In genomic region chr1:86507935-86508582, GRCh38 we compare ENCODE assay signal across 8 cellular contexts. TPM values are rescaled to one million over a fixed set of nuclear protein-coding genes. Genes with fewer than 3 reads are reported as not detected.
DNase-seq lines count a peak whose midpoint lies in the region; ATAC-seq and TF ChIP-seq lines count a peak whose summit lies in the region.

No MANE protein-coding gene starts in this region.

- no peak overlapping the region for H3K27ac Mint-ChIP-seq in memory B cell

- H3K4me1 ChIP-seq in ACC112 (ENCODE audit: control insufficient read depth, insufficient read depth, low read length, unreplicated experiment): peaks cover 8% of the 10 kb centered on the region

- H3K4me3 Mint-ChIP-seq in memory B cell: no peak overlapping the region

- peak; percentile 43 for TF ChIP-seq CTCF in astrocyte of the spinal cord (IDR thresholded peaks at IDR 0.05; ENCODE audit: low read depth, low read length)

- H3K27ac ChIP-seq in ACC112 (ENCODE audit: low read depth, low read length): no peak overlapping the region

- H3K4me1 Mint-ChIP-seq in memory B cell: peaks cover 4% of the 10 kb centered on the region

- peak; percentile 39 for ATAC-seq in memory B cell (ENCODE audit: low read depth)

- H3K36me3 Mint-ChIP-seq in memory B cell: no peaks in the 10 kb centered on the region

- no peaks in the 10 kb centered on the region for H3K9me3 Mint-ChIP-seq in memory B cell

- peak; percentile 12 for DNase-seq in G401 (ENCODE audit: low spot score)
- peak; percentile 60 for DNase-seq in KBM-7
- DNase-seq in astrocyte of the spinal cord (ENCODE audit: low read depth, low spot score): peak; percentile 43
- DNase-seq in memory B cell (ENCODE audit: low spot score in 2 of 2): no peak
- no peak for DNase-seq in occipital lobe (lab: John Stamatoyannopoulos, UW)
- DNase-seq in NK-92 treated with Interleukin-12 subunit alpha and Interleukin-12 subunit beta, amount 100 ng/mL, for 24 hours (lab: John Stamatoyannopoulos, UW): no peak
- no peak for DNase-seq in NCI-H226

- peak overlapping the region; percentile 88 for H2AFZ ChIP-seq in ACC112 (ENCODE audit: low read length, unreplicated experiment)

- H3K4me3 ChIP-seq in ACC112 (ENCODE audit: low read depth, low read length) (peak overlapping the region; percentile 57; the same call in 1 of the 2 replicates), astrocyte of the spinal cord (ENCODE audit: low read depth, low read length) (no peak overlapping the region)

- peaks cover 17% of the 10 kb centered on the region for H3K27me3 Mint-ChIP-seq in memory B cell

- H3K27me3 ChIP-seq in ACC112 (ENCODE audit: insufficient read depth, low read length): no peaks in the 10 kb centered on the region

- no peaks in the 10 kb centered on the region for H3K36me3 ChIP-seq in ACC112 (ENCODE audit: insufficient read depth, low read length)

- H3K79me2 ChIP-seq in ACC112 (ENCODE audit: control insufficient read depth, insufficient read depth, low read length, unreplicated experiment): no peaks in the 10 kb centered on the region

- in situ Hi-C loops in G401 (cut with HindIII; ENCODE audit: low sequenced_read_pairs): no loop called here
- in situ Hi-C loops in KBM-7 (cut with MboI; ENCODE audit: low pct_unique_long_range_greater_than_20kb, low sequenced_read_pairs): no loop called here
- in situ Hi-C loops in astrocyte of the spinal cord (cut with HindIII; ENCODE audit: low sequenced_read_pairs): no loop called here

RNA-seq across cellular contexts. Expression of gene CLCA4, which starts 38.8 kb away (rescaled TPM):
- total RNA-seq in G401 (2014; rRNA removed; shearing (Covaris generic)): not detected in 2 replicates
- total RNA-seq in occipital lobe: not detected

RNA-seq across cellular contexts. Expression of gene CLCA1, which starts 39.3 kb away (rescaled TPM):
- total RNA-seq in G401 (2014; rRNA removed; shearing (Covaris generic)): not detected in 2 replicates
- total RNA-seq in occipital lobe: 0.16 TPM

Comparison
In these comparisons a context has a peak if more than half of its experiments do, and no peak if none do; other contexts are left out.
1. DNase-seq: peak in G401 (single experiment), KBM-7 (single experiment) and astrocyte of the spinal cord (single experiment); none in memory B cell (0 of 2), occipital lobe (single experiment), NK-92 treated with Interleukin-12 subunit alpha and Interleukin-12 subunit beta, amount 100 ng/mL, for 24 hours (single experiment) and NCI-H226 (single experiment).